In the genomic region with DNA sequence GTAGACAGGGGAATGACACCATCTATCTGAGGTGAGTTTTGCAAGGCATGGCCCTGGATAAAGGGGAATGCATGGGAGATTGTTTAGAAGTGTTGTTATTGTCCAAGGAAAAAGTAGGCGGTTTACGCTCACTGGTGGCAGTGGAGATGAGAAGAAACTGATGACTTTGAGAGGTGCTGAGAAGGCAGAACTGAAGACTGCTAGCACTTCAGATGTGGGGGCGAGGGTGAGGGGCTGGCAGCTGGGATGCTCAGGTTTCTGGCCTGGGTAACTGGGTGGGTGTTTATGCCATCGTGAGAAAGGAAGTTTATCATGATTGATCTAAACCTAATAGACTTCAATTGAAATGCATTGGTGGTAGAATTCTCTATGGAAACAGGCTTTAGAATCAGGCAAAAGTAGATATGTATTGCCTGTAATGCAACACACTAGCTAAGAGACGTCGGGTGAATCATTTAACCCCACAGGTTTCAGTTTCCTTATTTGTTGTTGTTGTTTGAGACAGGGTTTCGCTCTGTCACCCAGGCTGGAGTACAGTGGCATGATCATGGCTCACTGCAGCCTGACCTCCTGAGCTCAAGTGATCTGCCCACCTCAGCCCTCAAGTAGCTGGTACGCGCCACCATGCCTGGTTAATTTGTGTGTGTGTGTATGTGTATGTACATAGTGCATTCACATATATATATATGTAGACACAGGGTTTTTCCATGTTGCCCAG, we compare ENCODE assay signal across 16 cellular contexts.
A peak's percentile ranks its signal among the peaks of the same experiment; 100 is the strongest.
DNase-seq lines count a peak whose midpoint lies in the region; ATAC-seq, FAIRE-seq and TF ChIP-seq lines count a peak whose summit lies in the region.
"Had no signal": no experiment of that assay in that cellular context is flagged by ENCODE, and none has a peak within 500 bp of the region (broad histone marks: within the 10 kb centered on the region; RNA-seq: fewer than 3 reads in every experiment).

No MANE protein-coding gene starts in this region.

- H3K9me3 Mint-ChIP-seq in T-helper 1 cell treated with Interleukin-12 subunit alpha and Interleukin-12 subunit beta and Interleukin-4 antibody, amounts not matched to agents 30 μg/mL and 1 μg/mL, for 36 hours = no peaks in the 10 kb centered on the region
- H3K9me3 Mint-ChIP-seq: dendritic cell treated with granulocyte-macrophage colony-stimulating factor and Interleukin-4, amounts not matched to agents 40 ng/mL and 50 ng/mL, for 4 days; naive thymus-derived CD8-positive, alpha-beta T cell had no signal

- no peaks in the 10 kb centered on the region for H3K9me3 ChIP-seq in BE2C
- H3K9me3 ChIP-seq: SK-N-SH, upper lobe of right lung had no signal

- no peak overlapping the region for H3K4me3 ChIP-seq in BE2C (ENCODE audit: low read depth, low read length)
- H3K4me3 ChIP-seq: upper lobe of right lung had no signal

- no peaks in the 10 kb centered on the region for H3K36me3 Mint-ChIP-seq in T-helper 1 cell treated with Interleukin-12 subunit alpha and Interleukin-12 subunit beta and Interleukin-4 antibody, amounts not matched to agents 30 μg/mL and 1 μg/mL, for 36 hours (ENCODE audit: low read depth)
- H3K36me3 Mint-ChIP-seq: naive thymus-derived CD8-positive, alpha-beta T cell had no signal

- peak overlapping the region; percentile 53 for H3K27ac Mint-ChIP-seq in T-helper 1 cell treated with Interleukin-12 subunit alpha and Interleukin-12 subunit beta and Interleukin-4 antibody, amounts not matched to agents 30 μg/mL and 1 μg/mL, for 36 hours
- H3K27ac Mint-ChIP-seq: dendritic cell treated with granulocyte-macrophage colony-stimulating factor and Interleukin-4, amounts not matched to agents 40 ng/mL and 50 ng/mL, for 4 days; naive thymus-derived CD8-positive, alpha-beta T cell had no signal

- H3K27me3 ChIP-seq in BE2C = no peaks in the 10 kb centered on the region
- H3K27me3 ChIP-seq: upper lobe of right lung had no signal

- no peaks in the 10 kb centered on the region for H3K4me1 ChIP-seq in BE2C
- H3K4me1 ChIP-seq: upper lobe of right lung had no signal

- peaks cover 31% of the 10 kb centered on the region for H3K27me3 Mint-ChIP-seq in T-helper 1 cell treated with Interleukin-12 subunit alpha and Interleukin-12 subunit beta and Interleukin-4 antibody, amounts not matched to agents 30 μg/mL and 1 μg/mL, for 36 hours (ENCODE audit: low read depth)

- TF ChIP-seq CTCF in D721Med (IDR thresholded peaks at IDR 0.05; ENCODE audit: insufficient read depth, missing control alignments) = no peak
- TF ChIP-seq CTCF in BE2C (IDR thresholded peaks at IDR 0.05; ENCODE audit: low read depth, low read length) = no peak

- peaks cover 8% of the 10 kb centered on the region for H3K4me1 Mint-ChIP-seq in T-helper 1 cell treated with Interleukin-12 subunit alpha and Interleukin-12 subunit beta and Interleukin-4 antibody, amounts not matched to agents 30 μg/mL and 1 μg/mL, for 36 hours (ENCODE audit: low read depth)

- ATAC-seq in GM18511 (IDR thresholded peaks at IDR 0.05; ENCODE audit: unreplicated experiment) (peak; percentile 100), GM19452 (IDR thresholded peaks at IDR 0.05; ENCODE audit: unreplicated experiment) (peak; percentile 100), HG02970 (IDR thresholded peaks at IDR 0.05; ENCODE audit: low FRiP score, unreplicated experiment) (peak; percentile 98), SK-N-SH treated with all-trans-retinoic acid at 6 μM for 48 hours (no peak)
- ATAC-seq: naive thymus-derived CD8-positive, alpha-beta T cell; upper lobe of right lung had no signal

- H3K36me3 ChIP-seq in BE2C = no peaks in the 10 kb centered on the region
- H3K36me3 ChIP-seq: upper lobe of right lung had no signal

- no peak for FAIRE-seq in D721Med (lab: Jason Lieb, UNC)

- DNase-seq in D721Med (ENCODE audit: insufficient read length, low spot score) = no peak
- DNase-seq in OCI-M2 (lab: John Stamatoyannopoulos, UW; ENCODE audit: unreplicated experiment) = no peak
- DNase-seq in BE2C = no peak
- DNase-seq: DMS79; hypothalamus; naive thymus-derived CD8-positive, alpha-beta T cell; NCI-H2107; SK-N-SH; stimulated activated CD4-positive, alpha-beta T cell treated with anti-CD3 and anti-CD28 coated beads, Interleukin-4, amount 100 ng/mL, for 1 hour; upper lobe of right lung had no signal

- no peak overlapping the region for H3K4me3 Mint-ChIP-seq in T-helper 1 cell treated with Interleukin-12 subunit alpha and Interleukin-12 subunit beta and Interleukin-4 antibody, amounts not matched to agents 30 μg/mL and 1 μg/mL, for 36 hours
- H3K4me3 Mint-ChIP-seq: dendritic cell treated with granulocyte-macrophage colony-stimulating factor and Interleukin-4, amounts not matched to agents 40 ng/mL and 50 ng/mL, for 4 days; naive thymus-derived CD8-positive, alpha-beta T cell had no signal

TF ChIP-seq in SK-N-SH treated with all-trans-retinoic acid at 6 μM for 48 hours, 23 proteins besides CTCF, POLR2A, EP300 and RAD21:
- TF ChIP-seq TCF4 (CRISPR knock-in tag; IDR thresholded peaks at IDR 0.05; ENCODE audit: borderline replicate concordance) = no peak
- TF ChIP-seq, protein P1, sequence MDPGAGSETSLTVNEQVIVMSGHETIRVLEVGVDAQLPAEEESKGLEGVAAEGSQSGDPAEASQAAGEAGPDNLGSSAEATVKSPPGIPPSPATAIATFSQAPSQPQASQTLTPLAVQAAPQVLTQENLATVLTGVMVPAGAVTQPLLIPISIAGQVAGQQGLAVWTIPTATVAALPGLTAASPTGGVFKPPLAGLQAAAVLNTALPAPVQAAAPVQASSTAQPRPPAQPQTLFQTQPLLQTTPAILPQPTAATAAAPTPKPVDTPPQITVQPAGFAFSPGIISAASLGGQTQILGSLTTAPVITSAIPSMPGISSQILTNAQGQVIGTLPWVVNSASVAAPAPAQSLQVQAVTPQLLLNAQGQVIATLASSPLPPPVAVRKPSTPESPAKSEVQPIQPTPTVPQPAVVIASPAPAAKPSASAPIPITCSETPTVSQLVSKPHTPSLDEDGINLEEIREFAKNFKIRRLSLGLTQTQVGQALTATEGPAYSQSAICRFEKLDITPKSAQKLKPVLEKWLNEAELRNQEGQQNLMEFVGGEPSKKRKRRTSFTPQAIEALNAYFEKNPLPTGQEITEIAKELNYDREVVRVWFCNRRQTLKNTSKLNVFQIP (CRISPR knock-in tag; IDR thresholded peaks at IDR 0.05; ENCODE audit: borderline replicate concordance, low read depth) = no peak
